ENCODE assay signal across 17 cellular contexts in the genomic region with DNA sequence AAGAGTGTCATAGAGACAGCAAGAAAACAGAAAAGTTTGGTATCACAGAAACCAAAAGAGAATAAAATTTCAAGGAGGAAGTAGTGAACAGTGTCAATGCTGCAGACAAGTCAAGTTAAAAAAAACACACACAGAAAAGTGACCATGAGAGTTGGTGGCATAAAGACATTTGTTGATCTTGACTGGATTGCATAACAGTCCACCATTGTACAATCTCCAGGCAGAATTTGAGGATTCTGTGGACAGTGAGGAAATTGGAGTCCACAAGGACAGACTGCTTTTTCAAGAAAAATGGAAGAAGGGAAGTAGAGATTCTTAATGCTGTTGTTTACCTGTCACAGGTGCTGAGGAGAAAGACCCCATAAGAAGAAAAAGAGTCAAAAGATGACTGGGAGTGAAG.
DNase-seq lines count a peak whose midpoint lies in the region; ATAC-seq and TF ChIP-seq lines count a peak whose summit lies in the region.
"Had no signal": no experiment of that assay in that cellular context is flagged by ENCODE, and none has a peak within 500 bp of the region (broad histone marks: within the 10 kb centered on the region; RNA-seq: fewer than 3 reads in every experiment).

No MANE protein-coding gene starts in this region.

- no peak for TF ChIP-seq CTCF in WTC11 (IDR thresholded peaks at IDR 0.05)
- no peak for TF ChIP-seq CTCF in nephron progenitor cell (IDR thresholded peaks at IDR 0.05)

- H3K27me3 Mint-ChIP-seq in WTC11 (ENCODE audit: low read depth) (no peaks in the 10 kb centered on the region), nephron progenitor cell (ENCODE audit: low read depth, poor library complexity) (peaks cover 3% of the 10 kb centered on the region), T-cell (no peaks in the 10 kb centered on the region)
- H3K27me3 Mint-ChIP-seq: B cell; CD4-positive, CD25-positive, alpha-beta regulatory T cell; CD8-positive, alpha-beta memory T cell had no signal

- H3K4me3 Mint-ChIP-seq in WTC11 (no peak overlapping the region), nephron progenitor cell (peak overlapping the region; percentile 15), T-cell (no peak overlapping the region)
- H3K4me3 Mint-ChIP-seq: B cell; CD4-positive, CD25-positive, alpha-beta regulatory T cell; CD8-positive, alpha-beta memory T cell; H9 had no signal

- DNase-seq in MV-4-11 (lab: John Stamatoyannopoulos, UW) (peak; percentile 63), WTC11 (ENCODE audit: low spot score) (no peak), nephron progenitor cell (no peak), NCI-H510A treated with DMSO at 0.1 percent for 48 hours (lab: John Stamatoyannopoulos, UW) (no peak), NOMO-1 (lab: John Stamatoyannopoulos, UW; ENCODE audit: unreplicated experiment in 2 of 2) (no peak), KG1 (lab: John Stamatoyannopoulos, UW) (no peak), T-cell (no peak)
- DNase-seq: CD4-positive, CD25-positive, alpha-beta regulatory T cell; CD8-positive, alpha-beta memory T cell; COR-L47; DMS 273 treated with DMSO at 0.1 percent for 48 hours; DMS53; DND-41; EL; H9; IMR-90 had no signal

- CTCF ChIA-PET in WTC11 (lab: Charles Lee) (no interaction called here), T-cell (lab: Charles Lee) (no interaction called here)

- peaks cover 4% of the 10 kb centered on the region for H3K4me1 Mint-ChIP-seq in WTC11
- H3K4me1 Mint-ChIP-seq in nephron progenitor cell = peaks cover 38% of the 10 kb centered on the region
- no peaks in the 10 kb centered on the region for H3K4me1 Mint-ChIP-seq in T-cell
- H3K4me1 Mint-ChIP-seq: B cell; CD4-positive, CD25-positive, alpha-beta regulatory T cell; CD8-positive, alpha-beta memory T cell had no signal

- H3K36me3 Mint-ChIP-seq in WTC11 = no peaks in the 10 kb centered on the region
- peaks cover 7% of the 10 kb centered on the region for H3K36me3 Mint-ChIP-seq in nephron progenitor cell (ENCODE audit: low read depth)
- no peaks in the 10 kb centered on the region for H3K36me3 Mint-ChIP-seq in T-cell
- H3K36me3 Mint-ChIP-seq: CD4-positive, CD25-positive, alpha-beta regulatory T cell; CD8-positive, alpha-beta memory T cell had no signal

- POLR2A ChIA-PET in WTC11 (lab: Charles Lee) = no interaction called here
- POLR2A ChIA-PET in T-cell (lab: Charles Lee) = no interaction called here

- ATAC-seq in WTC11 = no peak
- no peak for ATAC-seq in T-cell (replicated peaks in 1 of 4)

- H3K27ac Mint-ChIP-seq in WTC11 = peak overlapping the region; percentile 35
- peak overlapping the region; percentile 86 for H3K27ac Mint-ChIP-seq in nephron progenitor cell
- peak overlapping the region in 1 of 2 donors; percentile 38 for H3K27ac Mint-ChIP-seq in T-cell
- H3K27ac Mint-ChIP-seq: B cell; CD4-positive, CD25-positive, alpha-beta regulatory T cell had no signal

- H3K9me3 Mint-ChIP-seq in WTC11 (peaks cover 6% of the 10 kb centered on the region; the same call in 1 of the 2 replicates), nephron progenitor cell (no peaks in the 10 kb centered on the region), T-cell (peaks cover 11 to 22% (median 11%) of the 10 kb centered on the region in 3 donors)
- H3K9me3 Mint-ChIP-seq: H9 had no signal

TF ChIP-seq in WTC11, 78 proteins besides CTCF, POLR2A, EP300 and RAD21 (continues in another document):
- TF ChIP-seq ZNF263 (CRISPR knock-in tag; IDR thresholded peaks at IDR 0.05; ENCODE audit: low read depth) (no peak), CREM (CRISPR knock-in tag; IDR thresholded peaks at IDR 0.05) (no peak), MYBL2 (CRISPR knock-in tag; IDR thresholded peaks at IDR 0.05) (no peak), ZNF121 (CRISPR knock-in tag; IDR thresholded peaks at IDR 0.05) (no peak), SOX15 (CRISPR knock-in tag; IDR thresholded peaks at IDR 0.05) (no peak), ZNF396 (CRISPR knock-in tag; IDR thresholded peaks at IDR 0.05; ENCODE audit: borderline replicate concordance) (no peak), NFE2L1 (CRISPR knock-in tag; IDR thresholded peaks at IDR 0.05) (no peak), CBFB (CRISPR knock-in tag; IDR thresholded peaks at IDR 0.05; ENCODE audit: low read depth) (no peak), FOXK1 (CRISPR knock-in tag; IDR thresholded peaks at IDR 0.05) (no peak), ATF1 (CRISPR knock-in tag; IDR thresholded peaks at IDR 0.05) (no peak)
- TF ChIP-seq, protein P1, sequence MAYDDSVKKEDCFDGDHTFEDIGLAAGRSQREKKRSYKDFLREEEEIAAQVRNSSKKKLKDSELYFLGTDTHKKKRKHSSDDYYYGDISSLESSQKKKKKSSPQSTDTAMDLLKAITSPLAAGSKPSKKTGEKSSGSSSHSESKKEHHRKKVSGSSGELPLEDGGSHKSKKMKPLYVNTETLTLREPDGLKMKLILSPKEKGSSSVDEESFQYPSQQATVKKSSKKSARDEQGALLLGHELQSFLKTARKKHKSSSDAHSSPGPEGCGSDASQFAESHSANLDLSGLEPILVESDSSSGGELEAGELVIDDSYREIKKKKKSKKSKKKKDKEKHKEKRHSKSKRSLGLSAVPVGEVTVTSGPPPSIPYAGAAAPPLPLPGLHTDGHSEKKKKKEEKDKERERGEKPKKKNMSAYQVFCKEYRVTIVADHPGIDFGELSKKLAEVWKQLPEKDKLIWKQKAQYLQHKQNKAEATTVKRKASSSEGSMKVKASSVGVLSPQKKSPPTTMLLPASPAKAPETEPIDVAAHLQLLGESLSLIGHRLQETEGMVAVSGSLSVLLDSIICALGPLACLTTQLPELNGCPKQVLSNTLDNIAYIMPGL (CRISPR knock-in tag; IDR thresholded peaks at IDR 0.05) = no peak
- TF ChIP-seq, protein P2, sequence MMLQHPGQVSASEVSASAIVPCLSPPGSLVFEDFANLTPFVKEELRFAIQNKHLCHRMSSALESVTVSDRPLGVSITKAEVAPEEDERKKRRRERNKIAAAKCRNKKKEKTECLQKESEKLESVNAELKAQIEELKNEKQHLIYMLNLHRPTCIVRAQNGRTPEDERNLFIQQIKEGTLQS (CRISPR knock-in tag; conservative IDR thresholded peaks at IDR 0.05) = no peak
- TF ChIP-seq, protein P3, sequence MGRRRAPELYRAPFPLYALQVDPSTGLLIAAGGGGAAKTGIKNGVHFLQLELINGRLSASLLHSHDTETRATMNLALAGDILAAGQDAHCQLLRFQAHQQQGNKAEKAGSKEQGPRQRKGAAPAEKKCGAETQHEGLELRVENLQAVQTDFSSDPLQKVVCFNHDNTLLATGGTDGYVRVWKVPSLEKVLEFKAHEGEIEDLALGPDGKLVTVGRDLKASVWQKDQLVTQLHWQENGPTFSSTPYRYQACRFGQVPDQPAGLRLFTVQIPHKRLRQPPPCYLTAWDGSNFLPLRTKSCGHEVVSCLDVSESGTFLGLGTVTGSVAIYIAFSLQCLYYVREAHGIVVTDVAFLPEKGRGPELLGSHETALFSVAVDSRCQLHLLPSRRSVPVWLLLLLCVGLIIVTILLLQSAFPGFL (CRISPR knock-in tag; IDR thresholded peaks at IDR 0.05; ENCODE audit: borderline replicate concordance) = no peak
- TF ChIP-seq, protein P4, sequence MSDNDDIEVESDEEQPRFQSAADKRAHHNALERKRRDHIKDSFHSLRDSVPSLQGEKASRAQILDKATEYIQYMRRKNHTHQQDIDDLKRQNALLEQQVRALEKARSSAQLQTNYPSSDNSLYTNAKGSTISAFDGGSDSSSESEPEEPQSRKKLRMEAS (CRISPR knock-in tag; IDR thresholded peaks at IDR 0.05) = no peak
- TF ChIP-seq, protein P5, sequence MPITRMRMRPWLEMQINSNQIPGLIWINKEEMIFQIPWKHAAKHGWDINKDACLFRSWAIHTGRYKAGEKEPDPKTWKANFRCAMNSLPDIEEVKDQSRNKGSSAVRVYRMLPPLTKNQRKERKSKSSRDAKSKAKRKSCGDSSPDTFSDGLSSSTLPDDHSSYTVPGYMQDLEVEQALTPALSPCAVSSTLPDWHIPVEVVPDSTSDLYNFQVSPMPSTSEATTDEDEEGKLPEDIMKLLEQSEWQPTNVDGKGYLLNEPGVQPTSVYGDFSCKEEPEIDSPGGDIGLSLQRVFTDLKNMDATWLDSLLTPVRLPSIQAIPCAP (CRISPR knock-in tag; IDR thresholded peaks at IDR 0.05) = no peak
- TF ChIP-seq, protein P6, sequence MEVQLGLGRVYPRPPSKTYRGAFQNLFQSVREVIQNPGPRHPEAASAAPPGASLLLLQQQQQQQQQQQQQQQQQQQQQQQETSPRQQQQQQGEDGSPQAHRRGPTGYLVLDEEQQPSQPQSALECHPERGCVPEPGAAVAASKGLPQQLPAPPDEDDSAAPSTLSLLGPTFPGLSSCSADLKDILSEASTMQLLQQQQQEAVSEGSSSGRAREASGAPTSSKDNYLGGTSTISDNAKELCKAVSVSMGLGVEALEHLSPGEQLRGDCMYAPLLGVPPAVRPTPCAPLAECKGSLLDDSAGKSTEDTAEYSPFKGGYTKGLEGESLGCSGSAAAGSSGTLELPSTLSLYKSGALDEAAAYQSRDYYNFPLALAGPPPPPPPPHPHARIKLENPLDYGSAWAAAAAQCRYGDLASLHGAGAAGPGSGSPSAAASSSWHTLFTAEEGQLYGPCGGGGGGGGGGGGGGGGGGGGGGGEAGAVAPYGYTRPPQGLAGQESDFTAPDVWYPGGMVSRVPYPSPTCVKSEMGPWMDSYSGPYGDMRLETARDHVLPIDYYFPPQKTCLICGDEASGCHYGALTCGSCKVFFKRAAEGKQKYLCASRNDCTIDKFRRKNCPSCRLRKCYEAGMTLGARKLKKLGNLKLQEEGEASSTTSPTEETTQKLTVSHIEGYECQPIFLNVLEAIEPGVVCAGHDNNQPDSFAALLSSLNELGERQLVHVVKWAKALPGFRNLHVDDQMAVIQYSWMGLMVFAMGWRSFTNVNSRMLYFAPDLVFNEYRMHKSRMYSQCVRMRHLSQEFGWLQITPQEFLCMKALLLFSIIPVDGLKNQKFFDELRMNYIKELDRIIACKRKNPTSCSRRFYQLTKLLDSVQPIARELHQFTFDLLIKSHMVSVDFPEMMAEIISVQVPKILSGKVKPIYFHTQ (CRISPR knock-in tag; IDR thresholded peaks at IDR 0.05) = no peak
